Comparison of ENCODE assay signal across 16 cellular contexts in the genomic region with DNA sequence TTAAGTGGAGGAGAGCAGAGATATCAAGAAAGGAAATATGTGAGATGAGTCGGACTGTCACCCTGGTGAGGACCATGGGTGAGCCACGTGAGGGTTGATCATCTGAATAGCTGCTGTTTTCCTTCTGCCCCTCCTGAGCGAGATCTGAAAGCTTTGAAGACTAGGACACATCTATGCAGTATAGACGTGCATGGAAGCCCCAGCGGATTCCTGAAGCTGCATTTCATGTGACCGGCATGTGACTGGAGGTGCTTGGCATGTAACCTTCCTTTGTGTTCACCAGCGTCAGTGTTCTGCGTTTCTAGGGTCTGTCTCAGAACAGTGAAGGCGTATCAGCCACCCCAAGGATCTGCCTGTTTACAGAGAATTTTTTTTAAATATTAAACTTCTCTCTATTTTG.
"Had no signal": no experiment of that assay in that cellular context is flagged by ENCODE, and none has a peak within 500 bp of the region (broad histone marks: within the 10 kb centered on the region; RNA-seq: fewer than 3 reads in every experiment).

No MANE protein-coding gene starts in this region.

- H3K27me3 ChIP-seq: brain microvascular endothelial cell, esophagus muscularis mucosa had no signal

- H3K4me3 ChIP-seq: esophagus muscularis mucosa had no signal

- DNase-seq: activated CD4-positive, alpha-beta T cell treated with anti-CD3 and anti-CD28 coated beads, Interleukin-2, amount 10 ng/mL, durations not matched to agents 24 days and 14 days; activated CD8-positive, alpha-beta T cell treated with anti-CD3 and anti-CD28 coated beads for 36 hours; activated naive CD4-positive, alpha-beta T cell; activated T-cell treated with anti-CD3 and anti-CD28 coated beads, Interleukin-2, amount 50 U/mL, for 1 hour; anterior cingulate cortex; brain microvascular endothelial cell; cerebellar nuclear complex; cortex of kidney; effector CD4-positive, alpha-beta T cell; hippocampal formation; midbrain; SK-N-SH; stimulated activated naive CD4-positive, alpha-beta T cell; T-cell had no signal

- H3K9me3 ChIP-seq: esophagus muscularis mucosa, SK-N-SH had no signal

- H3K36me3 ChIP-seq: brain microvascular endothelial cell, esophagus muscularis mucosa had no signal

- ATAC-seq: activated CD8-positive, alpha-beta T cell treated with anti-CD3 and anti-CD28 coated beads for 36 hours; activated T-helper 17 cell treated with anti-CD3 and anti-CD28 coated beads, Interleukin-2, amount 50 U/mL, for 72 hours; T-cell had no signal

- H3K27ac ChIP-seq: brain microvascular endothelial cell, esophagus muscularis mucosa had no signal

- H3K9ac ChIP-seq: SK-N-SH had no signal

- H3K4me2 ChIP-seq: SK-N-SH had no signal
